ENCODE assay signal across 9 cellular contexts in the genomic region with DNA sequence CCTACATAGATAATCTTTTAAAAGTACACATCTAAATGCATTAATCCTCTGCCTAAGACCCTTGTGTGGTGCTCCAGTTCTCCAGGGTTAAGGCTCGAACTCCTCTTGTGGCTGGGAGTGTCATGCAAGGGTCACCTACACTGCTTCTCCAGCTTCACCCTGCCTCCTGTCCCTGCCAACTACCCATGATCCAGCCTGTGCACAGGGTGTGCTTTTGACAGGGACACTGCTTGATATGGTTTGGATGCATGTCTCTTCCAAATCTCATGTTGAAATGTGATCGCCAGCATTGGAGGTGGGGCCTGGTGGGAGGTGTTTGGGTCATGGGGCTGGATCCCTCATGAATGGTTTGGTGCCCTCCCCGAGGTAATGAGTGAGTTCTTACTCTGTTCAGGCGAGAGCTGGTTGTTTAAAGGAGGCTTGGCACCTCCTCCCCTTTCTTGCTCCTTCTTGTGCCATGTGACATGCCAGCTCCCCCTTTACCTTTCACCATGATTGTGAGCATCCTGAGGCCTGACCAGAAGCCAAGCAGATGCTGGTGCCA. TPM values are rescaled to one million over a fixed set of nuclear protein-coding genes. Genes with fewer than 3 reads are reported as not detected.
A peak's percentile ranks its signal among the peaks of the same experiment; 100 is the strongest.
DNase-seq lines count a peak whose midpoint lies in the region; ATAC-seq and TF ChIP-seq lines count a peak whose summit lies in the region.
"Had no signal": no experiment of that assay in that cellular context is flagged by ENCODE, and none has a peak within 500 bp of the region (broad histone marks: within the 10 kb centered on the region; RNA-seq: fewer than 3 reads in every experiment).

No MANE protein-coding gene starts in this region.

- DNase-seq in activated naive CD8-positive, alpha-beta T cell treated with anti-CD3 and anti-CD28 coated beads for 36 hours, result no peak
- no peak for DNase-seq in breast epithelium (ENCODE audit: low spot score in 2 of 2)
- no peak for DNase-seq in naive thymus-derived CD8-positive, alpha-beta T cell
- no peak for DNase-seq in uterus
- DNase-seq in GM03348 (ENCODE audit: low spot score), result no peak
- DNase-seq in brain microvascular endothelial cell, result no peak
- DNase-seq: NCI-H2171 treated with DMSO at 0.1 percent for 48 hours had no signal

- H3K4me1 ChIP-seq in breast epithelium, result peaks cover 10 to 24% of the 10 kb centered on the region in 2 donors
- peaks cover 5 to 12% of the 10 kb centered on the region in 2 donors for H3K4me1 ChIP-seq in uterus

- H3K36me3 ChIP-seq in breast epithelium (no peaks in the 10 kb centered on the region), uterus (no peaks in the 10 kb centered on the region), brain microvascular endothelial cell (replicated peaks) (no peaks in the 10 kb centered on the region)

- no peak overlapping the region for H3K4me3 Mint-ChIP-seq in activated naive CD8-positive, alpha-beta T cell
- H3K4me3 Mint-ChIP-seq in activated naive CD8-positive, alpha-beta T cell treated with anti-CD3 and anti-CD28 coated beads for 36 hours, result no peak overlapping the region
- peak overlapping the region in 2 of 10 donors; percentile 26 to 59 for H3K4me3 Mint-ChIP-seq in naive thymus-derived CD8-positive, alpha-beta T cell

- TF ChIP-seq CTCF in breast epithelium (IDR thresholded peaks at IDR 0.05) (no peak), uterus (IDR thresholded peaks at IDR 0.05) (no peak), brain microvascular endothelial cell (IDR thresholded peaks at IDR 0.05; ENCODE audit: low read depth, low read length, missing control alignments) (no peak)

- TF ChIP-seq POLR2A in breast epithelium (IDR thresholded peaks at IDR 0.05) (no peak), uterus (IDR thresholded peaks at IDR 0.05) (no peak)

- no peaks in the 10 kb centered on the region for H3K9me3 ChIP-seq in breast epithelium
- no peaks in the 10 kb centered on the region for H3K9me3 ChIP-seq in uterus

- H3K27ac Mint-ChIP-seq in activated naive CD8-positive, alpha-beta T cell, result peak overlapping the region; percentile 92
- no peak overlapping the region for H3K27ac Mint-ChIP-seq in activated naive CD8-positive, alpha-beta T cell treated with anti-CD3 and anti-CD28 coated beads for 36 hours
- peak overlapping the region; percentile 80 to 98 (median 94) for H3K27ac Mint-ChIP-seq in naive thymus-derived CD8-positive, alpha-beta T cell

- in situ Hi-C loops in brain microvascular endothelial cell (cut with HindIII; ENCODE audit: low pct_ligation_motif_present, low sequenced_read_pairs), result no loop called here

- no peaks in the 10 kb centered on the region for H3K9me3 Mint-ChIP-seq in activated naive CD8-positive, alpha-beta T cell (ENCODE audit: low read depth)
- H3K9me3 Mint-ChIP-seq in activated naive CD8-positive, alpha-beta T cell treated with anti-CD3 and anti-CD28 coated beads for 36 hours, result no peaks in the 10 kb centered on the region
- H3K9me3 Mint-ChIP-seq in naive thymus-derived CD8-positive, alpha-beta T cell, result peaks cover 0 to 2% (median 0%) of the 10 kb centered on the region in 9 donors

- H3K4me3 ChIP-seq in breast epithelium, result no peak overlapping the region
- no peak overlapping the region for H3K4me3 ChIP-seq in uterus
- H3K4me3 ChIP-seq in brain microvascular endothelial cell (ENCODE audit: low read depth, low read length), result no peak overlapping the region

- no peaks in the 10 kb centered on the region for H3K27me3 Mint-ChIP-seq in activated naive CD8-positive, alpha-beta T cell
- H3K27me3 Mint-ChIP-seq in activated naive CD8-positive, alpha-beta T cell treated with anti-CD3 and anti-CD28 coated beads for 36 hours, result no peaks in the 10 kb centered on the region
- no peaks in the 10 kb centered on the region for H3K27me3 Mint-ChIP-seq in naive thymus-derived CD8-positive, alpha-beta T cell

- H3K36me3 Mint-ChIP-seq in activated naive CD8-positive, alpha-beta T cell, result peaks cover 10% of the 10 kb centered on the region
- peaks cover 59% of the 10 kb centered on the region for H3K36me3 Mint-ChIP-seq in activated naive CD8-positive, alpha-beta T cell treated with anti-CD3 and anti-CD28 coated beads for 36 hours
- peaks cover 0 to 37% (median 12%) of the 10 kb centered on the region in 3 donors for H3K36me3 Mint-ChIP-seq in naive thymus-derived CD8-positive, alpha-beta T cell

- no peak for ATAC-seq in naive thymus-derived CD8-positive, alpha-beta T cell
- ATAC-seq in GM19328 (IDR thresholded peaks at IDR 0.05; ENCODE audit: unreplicated experiment), result no peak

- intact Hi-C loops in breast epithelium (cut with DNase I; ENCODE audit: low total_unique reads), result loop anchor here (1.0 kb wide), 1 partner anchor 37 kb away; no protein-coding TSS in a partner anchor
- intact Hi-C loops in uterus (cut with DNase I; ENCODE audit: low total_unique reads), result no loop called here

- POLR2A ChIA-PET in naive thymus-derived CD8-positive, alpha-beta T cell (lab: Charles Lee), result interaction anchor here (0.7 to 6.2 kb wide), 6 partner anchors 20 to 80 kb away, joined by 3 to 79 read pairs (median 4); a partner anchor contains a TSS

- H3K27me3 ChIP-seq in breast epithelium, result no peaks in the 10 kb centered on the region
- H3K27me3 ChIP-seq in uterus, result no peaks in the 10 kb centered on the region
- H3K27me3 ChIP-seq in brain microvascular endothelial cell (replicated peaks), result no peaks in the 10 kb centered on the region

- peaks cover 84% of the 10 kb centered on the region for H3K4me1 Mint-ChIP-seq in activated naive CD8-positive, alpha-beta T cell (ENCODE audit: low read depth)
- peaks cover 78% of the 10 kb centered on the region for H3K4me1 Mint-ChIP-seq in activated naive CD8-positive, alpha-beta T cell treated with anti-CD3 and anti-CD28 coated beads for 36 hours
- peaks cover 43 to 100% (median 89%) of the 10 kb centered on the region in 4 donors for H3K4me1 Mint-ChIP-seq in naive thymus-derived CD8-positive, alpha-beta T cell

- H3K27ac ChIP-seq in breast epithelium (peak overlapping the region; percentile 44 to 71), uterus (peak overlapping the region; percentile 57 to 94), brain microvascular endothelial cell (no peak overlapping the region)

RNA-seq across cellular contexts. Expression of a gene that starts 48.5 kb away (rescaled TPM):
- 1 to 10 TPM; 3.7 to 4.5 TPM for total RNA-seq in activated naive CD8-positive, alpha-beta T cell treated with anti-CD3 and anti-CD28 coated beads for 36 hours
- total RNA-seq in breast epithelium (10 to 100 TPM in 2 of 3 donors, 1 to 10 TPM in 1; 6.6 to 31.5 (median 23.3) TPM), uterus (10 to 100 TPM in 2 of 4 donors, 1 to 10 TPM in 2; 2.0 to 18.9 (median 10.0) TPM)
- total RNA-seq in naive thymus-derived CD8-positive, alpha-beta T cell, result 10 to 100 TPM in 1 of 2 experiments, 1 to 10 TPM in 1; 9.9 to 11.1 TPM
- polyA plus RNA-seq in naive thymus-derived CD8-positive, alpha-beta T cell, result 1 to 10 TPM; 1.9 to 3.2 (median 2.0) TPM
